ENCODE assay signal across 14 cellular contexts in genomic region chr17:74373838-74374606, GRCh38. TPM values are rescaled to one million over a fixed set of nuclear protein-coding genes. Genes with fewer than 3 reads are reported as not detected.
DNase-seq lines count a peak whose midpoint lies in the region; ATAC-seq and TF ChIP-seq lines count a peak whose summit lies in the region.
"Had no signal": no experiment of that assay in that cellular context is flagged by ENCODE, and none has a peak within 500 bp of the region (broad histone marks: within the 10 kb centered on the region; RNA-seq: fewer than 3 reads in every experiment).

No MANE protein-coding gene starts in this region.

- WGBS in ovary, 3 donors = 76 to 82% (median 80%) methylated on average over 15 of the region's 15 CpGs

- peaks cover 3% of the 10 kb centered on the region for H3K4me1 Mint-ChIP-seq in Caco-2 (ENCODE audit: low read depth, unreplicated experiment)

- H3K9ac ChIP-seq in colonic mucosa (ENCODE audit: low read depth in 2 of 2, low read length in 2 of 2) = peak overlapping the region in 1 of 2 donors; percentile 26

- peak overlapping the region; percentile 35 for H3K27ac ChIP-seq in colonic mucosa
- H3K27ac ChIP-seq in muscle layer of duodenum (ENCODE audit: low read length) = peak overlapping the region; percentile 31
- H3K27ac ChIP-seq in ovary = no peak overlapping the region
- H3K27ac ChIP-seq: cardiac muscle cell, lower lobe of right lung, SJSA1 had no signal

- BruUV-seq in Caco-2 (replicated peaks; lab: Mats Ljungman, UMichigan) = no TSS peak

- peaks cover 14% of the 10 kb centered on the region for H3K4me1 ChIP-seq in Caco-2
- H3K4me1 ChIP-seq in colonic mucosa = peaks cover 4% of the 10 kb centered on the region
- peaks cover 0 to 5% of the 10 kb centered on the region in 2 donors for H3K4me1 ChIP-seq in muscle layer of duodenum (ENCODE audit: control insufficient read depth in 1 of 2, insufficient read depth in 2 of 2, low read length in 2 of 2)
- H3K4me1 ChIP-seq in ovary (ENCODE audit: insufficient read depth) = no peaks in the 10 kb centered on the region
- H3K4me1 ChIP-seq: SJSA1 had no signal

- TF ChIP-seq POLR2A in ovary (IDR thresholded peaks at IDR 0.05) = no peak

- H3K27ac Mint-ChIP-seq in Caco-2 (ENCODE audit: unreplicated experiment) = peak overlapping the region; percentile 67
- H3K27ac Mint-ChIP-seq: activated T-helper 2 cell treated with anti-CD3 and anti-CD28 coated beads, Interferon-gamma antibody, Interleukin-2, Interleukin-4, amounts not matched to agents 10 μg/mL and 5 μg/mL and 100 μg/mL, durations not matched to agents 14 hours and 24 hours and 36 hours had no signal

- peak; percentile 86 to 89 for DNase-seq in Caco-2
- peak; percentile 50 for DNase-seq in NCI-H345 (lab: John Stamatoyannopoulos, UW)
- peak; percentile 77 for DNase-seq in colonic mucosa
- DNase-seq in activated CD4-positive, alpha-beta T cell treated with anti-CD3 and anti-CD28 coated beads, Interleukin-2, amount 50 U/mL, for 1 hour = no peak
- no peak for DNase-seq in ovary
- DNase-seq in GF-D8 (lab: John Stamatoyannopoulos, UW) = no peak
- DNase-seq: activated CD4-positive, CD25-positive, alpha-beta regulatory T cell treated with anti-CD3 and anti-CD28 coated beads, Interleukin-2, amount 50 U/mL, for 72 hours; AML-193; lower lobe of right lung had no signal

- no peak for TF ChIP-seq EP300 in ovary (IDR thresholded peaks at IDR 0.05)

- H3K9me3 ChIP-seq in Caco-2 (no peaks in the 10 kb centered on the region), colonic mucosa (no peaks in the 10 kb centered on the region), muscle layer of duodenum (ENCODE audit: control insufficient read depth in 1 of 2, low read length in 2 of 2) (no peaks in the 10 kb centered on the region), ovary (no peaks in the 10 kb centered on the region)
- H3K9me3 ChIP-seq: lower lobe of right lung, SJSA1 had no signal

- H3K4me3 ChIP-seq in Caco-2 (ENCODE audit: low read depth, low read length) (no peak overlapping the region), colonic mucosa (no peak overlapping the region), muscle layer of duodenum (ENCODE audit: low read depth in 1 of 2, low read length in 2 of 2) (no peak overlapping the region), ovary (no peak overlapping the region)
- H3K4me3 ChIP-seq: cardiac muscle cell, lower lobe of right lung, SJSA1 had no signal

- ATAC-seq in GM18520 (IDR thresholded peaks at IDR 0.05; ENCODE audit: unreplicated experiment) = no peak

- H3K27me3 Mint-ChIP-seq in Caco-2 (ENCODE audit: insufficient read depth, unreplicated experiment) = no peaks in the 10 kb centered on the region

- peaks cover 5% of the 10 kb centered on the region for H3K36me3 Mint-ChIP-seq in Caco-2 (ENCODE audit: insufficient read depth, unreplicated experiment)

- H3K4me3 Mint-ChIP-seq in Caco-2 (ENCODE audit: unreplicated experiment) = no peak overlapping the region

- H3K9me3 Mint-ChIP-seq in Caco-2 (ENCODE audit: unreplicated experiment) = no peaks in the 10 kb centered on the region
- H3K9me3 Mint-ChIP-seq: activated T-helper 2 cell treated with anti-CD3 and anti-CD28 coated beads, Interferon-gamma antibody, Interleukin-2, Interleukin-4, amounts not matched to agents 10 μg/mL and 5 μg/mL and 100 μg/mL, durations not matched to agents 14 hours and 24 hours and 36 hours had no signal

- TF ChIP-seq CTCF in Caco-2 (IDR thresholded peaks at IDR 0.05; ENCODE audit: insufficient read depth in 1 of 2, low read depth in 1 of 2, low read length in 1 of 2, severe bottlenecking in 1 of 2, unreplicated experiment in 1 of 2) (no peak), colonic mucosa (IDR thresholded peaks at IDR 0.05) (no peak), ovary (IDR thresholded peaks at IDR 0.05) (no peak)

- no peaks in the 10 kb centered on the region for H3K27me3 ChIP-seq in Caco-2 (replicated peaks; ENCODE audit: control insufficient read depth, insufficient read depth, low read length)
- no peaks in the 10 kb centered on the region for H3K27me3 ChIP-seq in colonic mucosa
- H3K27me3 ChIP-seq in muscle layer of duodenum (ENCODE audit: low read depth, low read length) = peaks cover 4% of the 10 kb centered on the region
- H3K27me3 ChIP-seq in ovary = no peaks in the 10 kb centered on the region

- intact Hi-C loops in Caco-2 (cut with micrococcal nuclease; ENCODE audit: unreplicated experiment) = no loop called here
- intact Hi-C loops in colonic mucosa (cut with DNase I) = loop anchor here (5.0 kb wide), 1 partner anchor 228 kb away; no protein-coding TSS in a partner anchor
- intact Hi-C loops in ovary (cut with DNase I) = no loop called here

- POLR2A ChIA-PET in Caco-2 (lab: Charles Lee) = interaction anchor here (0.5 to 1.0 kb wide), 2 partner anchors 80 to 1988 kb away, joined by 4 to 5 read pairs; no protein-coding TSS in a partner anchor

- CTCF ChIA-PET in Caco-2 (lab: Charles Lee) = interaction anchor here (0.5 to 1.8 kb wide), 16 partner anchors 10 to 362 kb away, joined by 3 to 11 read pairs (median 4); partner anchors contain the start of gene BTBD17

- H3K36me3 ChIP-seq in Caco-2 (ENCODE audit: control insufficient read depth, insufficient read depth, low read length) (no peaks in the 10 kb centered on the region), colonic mucosa (no peaks in the 10 kb centered on the region), muscle layer of duodenum (ENCODE audit: control insufficient read depth in 1 of 2, insufficient read depth in 2 of 2, low read length in 2 of 2) (no peaks in the 10 kb centered on the region), ovary (no peaks in the 10 kb centered on the region)
- H3K36me3 ChIP-seq: cardiac muscle cell, lower lobe of right lung, SJSA1 had no signal

RNA-seq across cellular contexts. Expression of gene GPR142, which starts 6.7 kb away (rescaled TPM):
- total RNA-seq in Caco-2 (2022) = not detected in 2 replicates
- total RNA-seq in colonic mucosa = under 1 TPM; 0.35 to 0.74 TPM
- under 1 TPM in 1 of 7 donors, not detected in 6; 0.25 TPM for total RNA-seq in ovary
- polyA plus RNA-seq in ovary = under 1 TPM in 1 of 2 donors, not detected in 1; 0.05 TPM
- total RNA-seq: activated T-helper 2 cell treated with anti-CD3 and anti-CD28 coated beads, Interferon-gamma antibody, Interleukin-2, Interleukin-4, amounts not matched to agents 10 μg/mL and 5 μg/mL and 100 μg/mL, durations not matched to agents 14 hours and 24 hours and 36 hours; cardiac muscle cell; lower lobe of right lung; SJSA1 had no signal
- polyA plus RNA-seq: cardiac muscle cell had no signal

RNA-seq across cellular contexts. Expression of gene BTBD17, which starts 12.4 kb away (rescaled TPM):
- total RNA-seq in Caco-2 (2022) (not detected in 2 replicates), colonic mucosa (under 1 TPM in 1 of 2 donors, not detected in 1; 0.22 TPM), ovary (not detected)
- not detected for polyA plus RNA-seq in ovary
- total RNA-seq: activated T-helper 2 cell treated with anti-CD3 and anti-CD28 coated beads, Interferon-gamma antibody, Interleukin-2, Interleukin-4, amounts not matched to agents 10 μg/mL and 5 μg/mL and 100 μg/mL, durations not matched to agents 14 hours and 24 hours and 36 hours; lower lobe of right lung; SJSA1 had no signal

RNA-seq across cellular contexts. Expression of gene KIF19, which starts 48.0 kb away (rescaled TPM):
- total RNA-seq in Caco-2 (2022) = not detected in 2 replicates
- total RNA-seq in colonic mucosa = 1 to 10 TPM; 2.6 to 3.2 TPM
- total RNA-seq in ovary = 10 to 100 TPM in 1 of 7 donors, 1 to 10 TPM in 3, under 1 TPM in 2, not detected in 1; 0.33 to 15.0 (median 1.4) TPM
- under 1 TPM in 1 of 2 donors, not detected in 1; 0.54 TPM for polyA plus RNA-seq in ovary
- total RNA-seq: SJSA1 had no signal
- polyA plus RNA-seq: cardiac muscle cell had no signal

RNA-seq across cellular contexts. Expression of gene GPRC5C, which starts 57.9 kb away (rescaled TPM):
- total RNA-seq in Caco-2 (2022) = 75.0 and 83.2 TPM in 2 replicates
- 100 to 1,000 TPM; 139 to 193 TPM for total RNA-seq in colonic mucosa
- total RNA-seq in ovary = 100 to 1,000 TPM in 1 of 7 donors, 10 to 100 TPM in 6; 39.7 to 133 (median 63.9) TPM
- 10 to 100 TPM in 1 of 2 donors, 1 to 10 TPM in 1; 3.7 to 59.1 TPM for polyA plus RNA-seq in ovary

Comparison
In these comparisons a context has a peak if more than half of its experiments do, and no peak if none do; other contexts are left out.
1. DNase-seq: peak in Caco-2 (2 of 2), NCI-H345 (single experiment) and colonic mucosa (single experiment); none in activated CD4-positive, alpha-beta T cell treated with anti-CD3 and anti-CD28 coated beads, Interleukin-2, amount 50 U/mL, for 1 hour (single experiment), ovary (0 of 5) and GF-D8 (single experiment).
2. H3K27ac ChIP-seq: peak in colonic mucosa (single experiment) and muscle layer of duodenum (single experiment); none in ovary (0 of 2).